Comparison of ENCODE assay signal across 32 cellular contexts in the genomic region with DNA sequence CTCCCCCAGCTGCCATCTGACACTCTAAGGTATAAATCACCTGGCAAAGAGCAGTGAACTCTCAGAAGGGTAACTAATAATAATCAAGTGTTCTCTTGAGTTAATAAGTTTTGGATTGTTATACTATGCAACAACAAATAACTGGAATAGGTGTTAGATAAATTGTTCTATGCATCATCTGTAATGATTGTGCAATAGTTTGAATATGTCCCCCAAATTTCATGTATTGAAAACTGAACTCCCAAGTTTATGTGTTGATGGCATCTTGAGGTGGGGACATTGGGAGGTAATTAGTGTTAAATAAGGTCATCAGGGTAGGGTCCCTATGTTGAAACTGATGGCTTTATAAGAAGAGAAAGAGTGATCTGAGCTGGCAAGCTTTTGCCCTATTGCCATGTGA.
"Had no signal": no experiment of that assay in that cellular context is flagged by ENCODE, and none has a peak within 500 bp of the region (broad histone marks: within the 10 kb centered on the region; RNA-seq: fewer than 3 reads in every experiment).

No MANE protein-coding gene starts in this region.

- H3K27me3 ChIP-seq: adrenal gland, body of pancreas, brain microvascular endothelial cell, breast epithelium had no signal

- H3K4me3 ChIP-seq: adrenal gland, body of pancreas, breast epithelium had no signal

- DNase-seq: activated B cell treated with CpG ODN at 0.5 μM for 24 hours; activated CD4-positive, alpha-beta memory T cell treated with anti-CD3 and anti-CD28 coated beads, Interleukin-2, amount 10 ng/mL, durations not matched to agents 7 days and 5 days; activated CD4-positive, alpha-beta T cell treated with anti-CD3 and anti-CD28 coated beads for 1 hour; activated CD4-positive, alpha-beta T cell treated with anti-CD3 and anti-CD28 coated beads for 36 hours; activated CD4-positive, alpha-beta T cell treated with anti-CD3 and anti-CD28 coated beads for 48 hours; activated CD4-positive, alpha-beta T cell treated with anti-CD3 and anti-CD28 coated beads, Interleukin-2, amount 10 ng/mL, durations not matched to agents 7 days and 5 days; activated CD4-positive, alpha-beta T cell treated with anti-CD3 and anti-CD28 coated beads, Interleukin-2, amount 50 U/mL, for 48 hours; activated CD8-positive, alpha-beta memory T cell treated with anti-CD3 and anti-CD28 coated beads for 24 hours; activated CD8-positive, alpha-beta memory T cell treated with anti-CD3 and anti-CD28 coated beads, Interleukin-2, amount 10 ng/mL, durations not matched to agents 7 days and 5 days; activated CD8-positive, alpha-beta memory T cell treated with anti-CD3 and anti-CD28 coated beads, Interleukin-2, amount 50 U/mL, for 48 hours; activated CD8-positive, alpha-beta T cell treated with anti-CD3 and anti-CD28 coated beads, Interleukin-2, amount 10 ng/mL, durations not matched to agents 7 days and 5 days; activated effector memory CD4-positive, alpha-beta T cell treated with anti-CD3 and anti-CD28 coated beads, Interleukin-2, amount 50 U/mL, for 16 hours; activated gamma-delta T cell treated with Interleukin-2 at 50 U/mL for 16 hours; activated naive CD4-positive, alpha-beta T cell; activated naive CD4-positive, alpha-beta T cell treated with anti-CD3 and anti-CD28 coated beads for 36 hours; activated naive CD4-positive, alpha-beta T cell treated with anti-CD3 and anti-CD28 coated beads, Interleukin-2, amount 50 U/mL, for 16 hours; activated naive CD8-positive, alpha-beta T cell treated with anti-CD3 and anti-CD28 coated beads for 36 hours; activated T-cell treated with anti-CD3 and anti-CD28 coated beads, Interleukin-2, amount 50 U/mL, for 24 hours; activated T-cell treated with anti-CD3 and anti-CD28 coated beads, Interleukin-2, amount 50 U/mL, for 48 hours; adrenal gland; amniotic stem cell; aorta; body of pancreas; brain microvascular endothelial cell; central memory CD4-positive, alpha-beta T cell; T-helper 1 cell; T-helper 2 cell; T-helper 9 cell had no signal

- H3K36me3 ChIP-seq: adrenal gland, brain microvascular endothelial cell, breast epithelium had no signal

- H3K4me1 ChIP-seq: adrenal gland, body of pancreas, breast epithelium had no signal

- H3K9me3 ChIP-seq: adrenal gland had no signal

- ATAC-seq: activated CD4-positive, alpha-beta T cell treated with anti-CD3 and anti-CD28 coated beads for 36 hours; activated CD8-positive, alpha-beta memory T cell treated with anti-CD3 and anti-CD28 coated beads, Interleukin-2, amount 10 ng/mL, durations not matched to agents 7 days and 5 days; activated CD8-positive, alpha-beta T cell treated with anti-CD3 and anti-CD28 coated beads, Interleukin-2, amount 10 ng/mL, durations not matched to agents 7 days and 5 days; activated naive CD4-positive, alpha-beta T cell treated with anti-CD3 and anti-CD28 coated beads, Interleukin-2, amount 50 U/mL, for 72 hours; body of pancreas had no signal

- H3K27ac ChIP-seq: adrenal gland, body of pancreas, brain microvascular endothelial cell, breast epithelium, VCaP had no signal

- FAIRE-seq: TTC549 had no signal
